Comparison of ENCODE assay signal across 9 cellular contexts in genomic region chr17:47978324-47978723, GRCh38. TPM values are rescaled to one million over a fixed set of nuclear protein-coding genes. Genes with fewer than 3 reads are reported as not detected.
A peak's percentile ranks its signal among the peaks of the same experiment; 100 is the strongest.
DNase-seq lines count a peak whose midpoint lies in the region; ATAC-seq and TF ChIP-seq lines count a peak whose summit lies in the region.
"Had no signal": no experiment of that assay in that cellular context is flagged by ENCODE, and none has a peak within 500 bp of the region (broad histone marks: within the 10 kb centered on the region; RNA-seq: fewer than 3 reads in every experiment).

No MANE protein-coding gene starts in this region.

- H3K27ac ChIP-seq in SJSA1 (no peak overlapping the region), heart right ventricle (no peak overlapping the region), sigmoid colon (no peak overlapping the region)

- peaks cover 2% of the 10 kb centered on the region for H3K4me1 Mint-ChIP-seq in activated naive CD8-positive, alpha-beta T cell treated with anti-CD3 and anti-CD28 coated beads, Interleukin-2, amount 50 U/mL, for 24 hours

- TF ChIP-seq EP300 in sigmoid colon (IDR thresholded peaks at IDR 0.05) = no peak

- TF ChIP-seq CTCF in heart right ventricle (IDR thresholded peaks at IDR 0.05) = peak; percentile 54 to 79 (median 75)
- peak; percentile 32 to 68 (median 60) for TF ChIP-seq CTCF in sigmoid colon (IDR thresholded peaks at IDR 0.05)

- H3K9me3 Mint-ChIP-seq in activated naive CD8-positive, alpha-beta T cell treated with anti-CD3 and anti-CD28 coated beads, Interleukin-2, amount 50 U/mL, for 24 hours = no peaks in the 10 kb centered on the region
- H3K9me3 Mint-ChIP-seq: T-helper 1 cell treated with Interleukin-12 subunit alpha and Interleukin-12 subunit beta and Interleukin-4 antibody, amounts not matched to agents 30 μg/mL and 1 μg/mL, for 36 hours had no signal

- no peak overlapping the region for H3K27ac Mint-ChIP-seq in activated naive CD8-positive, alpha-beta T cell treated with anti-CD3 and anti-CD28 coated beads, Interleukin-2, amount 50 U/mL, for 24 hours

- no peak for ATAC-seq in activated naive CD8-positive, alpha-beta T cell treated with anti-CD3 and anti-CD28 coated beads, Interleukin-2, amount 50 U/mL, for 24 hours
- peak in 7 of 8 donors; percentile 58 to 77 (median 72) for ATAC-seq in heart right ventricle
- ATAC-seq in GM21360 (IDR thresholded peaks at IDR 0.05; ENCODE audit: unreplicated experiment) = no peak
- no peak for ATAC-seq in HG02938 (IDR thresholded peaks at IDR 0.05; ENCODE audit: unreplicated experiment)

- H3K36me3 ChIP-seq in SJSA1 (peaks cover 92% of the 10 kb centered on the region), heart right ventricle (peaks cover 0 to 100% (median 65%) of the 10 kb centered on the region in 9 donors), sigmoid colon (peaks cover 0 to 99% (median 52%) of the 10 kb centered on the region in 4 donors)

- TF ChIP-seq POLR2A in sigmoid colon (IDR thresholded peaks at IDR 0.05) = no peak

- H3K27me3 ChIP-seq in SJSA1 (replicated peaks) (no peaks in the 10 kb centered on the region), heart right ventricle (no peaks in the 10 kb centered on the region), sigmoid colon (no peaks in the 10 kb centered on the region)

- H3K27me3 Mint-ChIP-seq in activated naive CD8-positive, alpha-beta T cell treated with anti-CD3 and anti-CD28 coated beads, Interleukin-2, amount 50 U/mL, for 24 hours = no peaks in the 10 kb centered on the region

- intact Hi-C loops in heart right ventricle (cut with DNase I) = loop anchor here in 9 of 10 donors (1.0 to 2.0 kb wide), 4 partner anchors 32 to 40 kb away; no protein-coding TSS in a partner anchor
- intact Hi-C loops in sigmoid colon (cut with DNase I) = loop anchor here (1.0 to 10.0 kb wide), 2 partner anchors 40 to 96 kb away; no protein-coding TSS in a partner anchor

- peaks cover 34% of the 10 kb centered on the region for H3K36me3 Mint-ChIP-seq in activated naive CD8-positive, alpha-beta T cell treated with anti-CD3 and anti-CD28 coated beads, Interleukin-2, amount 50 U/mL, for 24 hours (ENCODE audit: low read depth)

- no peaks in the 10 kb centered on the region for H3K4me1 ChIP-seq in SJSA1 (replicated peaks)
- peaks cover 0 to 28% (median 2%) of the 10 kb centered on the region in 9 donors for H3K4me1 ChIP-seq in heart right ventricle
- H3K4me1 ChIP-seq in sigmoid colon = no peaks in the 10 kb centered on the region

- H3K9me3 ChIP-seq in SJSA1 (replicated peaks) (no peaks in the 10 kb centered on the region), heart right ventricle (no peaks in the 10 kb centered on the region), sigmoid colon (no peaks in the 10 kb centered on the region)

- DNase-seq in EH (ENCODE audit: low read depth) (peak; percentile 67), M059J (ENCODE audit: low read depth) (peak; percentile 46), SJSA1 (ENCODE audit: low read depth in 1 of 2, low spot score in 2 of 2) (peak; percentile 64 to 76), heart right ventricle (peak; percentile 42), sigmoid colon (peak; percentile 72)
- peak; percentile 48 for DNase-seq in activated naive CD8-positive, alpha-beta T cell treated with anti-CD3 and anti-CD28 coated beads, Interleukin-2, amount 50 U/mL, for 24 hours

- 15 to 27% methylated on average over 7 of the region's 7 CpGs for WGBS in heart right ventricle, 2 donors
- WGBS in sigmoid colon, 2 donors = 27% methylated on average over 7 of the region's 7 CpGs

- H3K4me3 ChIP-seq in SJSA1 = no peak overlapping the region
- H3K4me3 ChIP-seq in heart right ventricle = no peak overlapping the region
- H3K4me3 ChIP-seq in sigmoid colon = no peak overlapping the region

- H3K4me3 Mint-ChIP-seq in activated naive CD8-positive, alpha-beta T cell treated with anti-CD3 and anti-CD28 coated beads, Interleukin-2, amount 50 U/mL, for 24 hours = no peak overlapping the region
- H3K4me3 Mint-ChIP-seq: T-helper 1 cell treated with Interleukin-12 subunit alpha and Interleukin-12 subunit beta and Interleukin-4 antibody, amounts not matched to agents 30 μg/mL and 1 μg/mL, for 36 hours had no signal

RNA-seq across cellular contexts. Expression of gene CDK5RAP3, which starts 7.4 kb away (rescaled TPM):
- 60.4 and 69.5 TPM in 2 replicates for total RNA-seq in M059J (2014; rRNA removed; shearing (Covaris generic))
- 89.5 and 94.9 TPM in 2 replicates for total RNA-seq in SJSA1 (2014; rRNA removed; shearing (Covaris generic))
- total RNA-seq in heart right ventricle (10 to 100 TPM; 44.0 to 71.2 (median 62.3) TPM), sigmoid colon (100 to 1,000 TPM in 1 of 4 donors, 10 to 100 TPM in 3; 68.5 to 168 (median 73.0) TPM)
- polyA plus RNA-seq in heart right ventricle (100 to 1,000 TPM in 1 of 2 donors, 10 to 100 TPM in 1; 69.9 to 143 TPM), sigmoid colon (100 to 1,000 TPM in 1 of 3 donors, 10 to 100 TPM in 2; 43.5 to 200 (median 49.9) TPM)

RNA-seq across cellular contexts. Expression of gene PRR15L, which starts 20.6 kb away (rescaled TPM):
- not detected in 2 replicates for total RNA-seq in M059J (2014; rRNA removed; shearing (Covaris generic))
- total RNA-seq in SJSA1 (2014; rRNA removed; shearing (Covaris generic)) = not detected in 2 replicates
- not detected for total RNA-seq in heart right ventricle
- polyA plus RNA-seq in heart right ventricle = not detected
- total RNA-seq in sigmoid colon = under 1 TPM in 1 of 4 donors, not detected in 3; 0.36 TPM
- polyA plus RNA-seq in sigmoid colon = 100 to 1,000 TPM; 211 to 334 (median 290) TPM

RNA-seq across cellular contexts. Expression of gene PNPO, which starts 37.0 kb away (rescaled TPM):
- total RNA-seq in M059J (2014; rRNA removed; shearing (Covaris generic)) = 40.1 and 54.2 TPM in 2 replicates
- 34.3 and 94.6 TPM in 2 replicates for total RNA-seq in SJSA1 (2014; rRNA removed; shearing (Covaris generic))
- total RNA-seq in heart right ventricle (10 to 100 TPM; 22.8 to 37.0 (median 31.5) TPM), sigmoid colon (10 to 100 TPM; 14.3 to 16.5 (median 15.2) TPM)
- polyA plus RNA-seq in heart right ventricle (10 to 100 TPM in 1 of 2 donors, 1 to 10 TPM in 1; 9.5 to 10.9 TPM), sigmoid colon (10 to 100 TPM in 2 of 3 donors, 1 to 10 TPM in 1; 9.6 to 14.3 (median 12.0) TPM)

RNA-seq across cellular contexts. Expression of gene COPZ2, which starts 59.3 kb away (rescaled TPM):
- total RNA-seq in M059J (2014; rRNA removed; shearing (Covaris generic)) = 27.3 and 40.7 TPM in 2 replicates
- total RNA-seq in SJSA1 (2014; rRNA removed; shearing (Covaris generic)) = 21.1 and 45.2 TPM in 2 replicates
- total RNA-seq in heart right ventricle = 10 to 100 TPM; 45.3 to 67.3 (median 60.7) TPM
- polyA plus RNA-seq in heart right ventricle = 10 to 100 TPM; 17.5 to 54.1 TPM
- 10 to 100 TPM; 52.3 to 64.0 (median 58.9) TPM for total RNA-seq in sigmoid colon
- 10 to 100 TPM in 1 of 3 donors, 1 to 10 TPM in 2; 5.5 to 19.2 (median 6.9) TPM for polyA plus RNA-seq in sigmoid colon

Comparison
In these comparisons a context has a peak if more than half of its experiments do, and no peak if none do; other contexts are left out.
1. ATAC-seq: peak in heart right ventricle (7 of 8); none in activated naive CD8-positive, alpha-beta T cell treated with anti-CD3 and anti-CD28 coated beads, Interleukin-2, amount 50 U/mL, for 24 hours (single experiment), GM21360 (single experiment) and HG02938 (single experiment).
2. Peak in every context shown above with its lines, with median percentiles within 50 percentile points of each other: DNase-seq.